ENCODE assay signal across 1 cellular context in genomic region chr13:100088648-100089601, GRCh38.
A peak's percentile ranks its signal among the peaks of the same experiment; 100 is the strongest.
TF ChIP-seq lines count a peak whose summit lies in the region.

Gene PCCA, plus strand, starts transcription at chr13:100089093. Its CDS starts 28 bp downstream, at chr13:100089121.

TF ChIP-seq in K562, 482 proteins besides CTCF, POLR2A, EP300 and RAD21 (continued from another document and continues in another):
- no peak for TF ChIP-seq NKRF (IDR thresholded peaks at IDR 0.05; ENCODE audit: borderline replicate concordance)
- no peak for TF ChIP-seq RBM25 (IDR thresholded peaks at IDR 0.05; ENCODE audit: low read depth, low read length, severe bottlenecking)
- TF ChIP-seq U2AF1 (optimal IDR thresholded peaks at IDR 0.05; ENCODE audit: low read depth, low read length): no peak
- peak; percentile 64 for TF ChIP-seq ESRRA (IDR thresholded peaks at IDR 0.05; ENCODE audit: borderline replicate concordance, low read depth)
- no peak for TF ChIP-seq FOXO4 (CRISPR knock-in tag; IDR thresholded peaks at IDR 0.05)
- no peak for TF ChIP-seq NELFE (IDR thresholded peaks at IDR 0.05; ENCODE audit: insufficient read depth, insufficient read length)
- no peak for TF ChIP-seq E2F5 (CRISPR knock-in tag; IDR thresholded peaks at IDR 0.05)
- no peak for TF ChIP-seq AFF4 (CRISPR knock-in tag; IDR thresholded peaks at IDR 0.05)
- no peak for TF ChIP-seq ARID3B (CRISPR knock-in tag; IDR thresholded peaks at IDR 0.05; ENCODE audit: borderline replicate concordance)
- TF ChIP-seq MEIS2 (IDR thresholded peaks at IDR 0.05; ENCODE audit: partially characterized antibody): no peak
- no peak for TF ChIP-seq LCOR (CRISPR knock-in tag; IDR thresholded peaks at IDR 0.05)
- TF ChIP-seq ZNF75A (CRISPR knock-in tag; IDR thresholded peaks at IDR 0.05): no peak
- TF ChIP-seq ZNF449 (CRISPR knock-in tag; IDR thresholded peaks at IDR 0.05): no peak
- TF ChIP-seq ERF (CRISPR knock-in tag; IDR thresholded peaks at IDR 0.05): no peak
- TF ChIP-seq CREB3 (tag; conservative IDR thresholded peaks at IDR 0.05; ENCODE audit: low read depth): no peak
- no peak for TF ChIP-seq THRA (IDR thresholded peaks at IDR 0.05)
- TF ChIP-seq CBFB (CRISPR knock-in tag; IDR thresholded peaks at IDR 0.05): no peak
- TF ChIP-seq TCF15 (CRISPR knock-in tag; IDR thresholded peaks at IDR 0.05): no peak
- no peak for TF ChIP-seq PTTG1 (tag; IDR thresholded peaks at IDR 0.05; ENCODE audit: low read depth)
- no peak for TF ChIP-seq PPARD (CRISPR knock-in tag; IDR thresholded peaks at IDR 0.05)
- no peak for TF ChIP-seq ZNF174 (CRISPR knock-in tag; IDR thresholded peaks at IDR 0.05)
- TF ChIP-seq NFRKB (IDR thresholded peaks at IDR 0.05; ENCODE audit: low read depth): no peak
- TF ChIP-seq NUFIP1 (IDR thresholded peaks at IDR 0.05; ENCODE audit: partially characterized antibody): no peak
- no peak for TF ChIP-seq PRMT5 (CRISPR knock-in tag; IDR thresholded peaks at IDR 0.05)
- no peak for TF ChIP-seq BRF2 (IDR thresholded peaks at IDR 0.05; ENCODE audit: borderline replicate concordance, insufficient read depth, insufficient read length)
- no peak for TF ChIP-seq RCOR1 (IDR thresholded peaks at IDR 0.05; ENCODE audit: borderline replicate concordance in 1 of 2, low read depth in 2 of 2, low read length in 2 of 2)
- no peak for TF ChIP-seq DPF2 (IDR thresholded peaks at IDR 0.05)
- TF ChIP-seq FOXP4 (CRISPR knock-in tag; IDR thresholded peaks at IDR 0.05; ENCODE audit: borderline replicate concordance): no peak
- TF ChIP-seq KDM4B (IDR thresholded peaks at IDR 0.05; ENCODE audit: borderline replicate concordance in 2 of 2, low read depth in 1 of 2): 0 out of 4 replicates have a peak, but pooled peaks of 1 of the 2 experiments have one; percentile 53
- TF ChIP-seq ZBTB26 (CRISPR knock-in tag; IDR thresholded peaks at IDR 0.05): no peak
- no peak for TF ChIP-seq SAFB (IDR thresholded peaks at IDR 0.05; ENCODE audit: borderline replicate concordance, low read depth, low read length)
- TF ChIP-seq PML (IDR thresholded peaks at IDR 0.05; ENCODE audit: low read length): no peak
- no peak for TF ChIP-seq ZNF408 (CRISPR knock-in tag; IDR thresholded peaks at IDR 0.05; ENCODE audit: low read depth)
- TF ChIP-seq FOXM1 (IDR thresholded peaks at IDR 0.05; ENCODE audit: low read depth): 0 out of 2 replicates have a peak, but pooled peaks have one; percentile 39
- TF ChIP-seq FOXM1 (CRISPR knock-in tag; IDR thresholded peaks at IDR 0.05; ENCODE audit: low read depth): no peak
- TF ChIP-seq GTF2B (IDR thresholded peaks at IDR 0.05; ENCODE audit: extremely low read depth, insufficient read length): no peak
- TF ChIP-seq SMARCB1 (IDR thresholded peaks at IDR 0.05; ENCODE audit: insufficient read length, low read depth): no peak
- TF ChIP-seq KAT8 (IDR thresholded peaks at IDR 0.05; ENCODE audit: low read depth): no peak
- no peak for TF ChIP-seq ZFP36 (IDR thresholded peaks at IDR 0.05; ENCODE audit: low read depth, low read length, partially characterized antibody)
- TF ChIP-seq CCAR2 (IDR thresholded peaks at IDR 0.05; ENCODE audit: low read depth, low read length): no peak
- TF ChIP-seq SMAD4 (CRISPR knock-in tag; conservative IDR thresholded peaks at IDR 0.05): no peak
